ENCODE assay signal across 10 cellular contexts in the genomic region with DNA sequence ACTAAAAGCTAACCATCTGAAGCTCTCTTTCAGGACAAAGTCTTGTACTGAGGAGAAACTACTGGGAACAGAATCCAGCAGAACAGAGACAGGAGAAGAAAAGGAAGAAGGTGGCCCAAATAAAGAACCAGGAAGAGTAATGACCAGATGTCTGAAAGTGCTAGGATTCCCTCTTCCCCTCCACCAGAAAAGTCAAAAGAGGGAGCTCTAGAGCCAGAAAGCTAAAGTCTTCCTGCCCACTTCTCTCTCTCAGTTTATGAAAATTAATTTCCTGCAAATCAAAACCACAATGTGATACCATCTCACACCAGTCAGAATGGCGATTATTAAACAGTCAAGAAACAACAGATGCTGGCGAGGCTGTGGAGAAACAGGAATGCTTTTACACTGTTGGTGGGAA. TPM values are rescaled to one million over a fixed set of nuclear protein-coding genes. Genes with fewer than 3 reads are reported as not detected.
DNase-seq lines count a peak whose midpoint lies in the region; ATAC-seq, FAIRE-seq and TF ChIP-seq lines count a peak whose summit lies in the region.
"Had no signal": no experiment of that assay in that cellular context is flagged by ENCODE, and none has a peak within 500 bp of the region (broad histone marks: within the 10 kb centered on the region; RNA-seq: fewer than 3 reads in every experiment).

No MANE protein-coding gene starts in this region.

- intact Hi-C loops in pancreas (cut with DNase I) = no loop called here

- peaks cover 43% of the 10 kb centered on the region for H3K79me2 ChIP-seq in MM.1S (ENCODE audit: low read length)

- no peaks in the 10 kb centered on the region for H3F3A ChIP-seq in MM.1S (ENCODE audit: insufficient read depth, low read length)

- H3K9me3 ChIP-seq in MM.1S (replicated peaks; ENCODE audit: insufficient read depth, low read length) = no peaks in the 10 kb centered on the region
- no peaks in the 10 kb centered on the region for H3K9me3 ChIP-seq in pancreas

- no peak overlapping the region for H3K9ac ChIP-seq in MM.1S (ENCODE audit: low read length)

- peak in 3 of 4 donors; percentile 31 to 78 (median 51) for ATAC-seq in pancreas
- no peak for ATAC-seq in HG03571 (IDR thresholded peaks at IDR 0.05; ENCODE audit: unreplicated experiment)

- no peaks in the 10 kb centered on the region for H3K9me2 ChIP-seq in MM.1S (replicated peaks; ENCODE audit: insufficient read depth, low read length)

- H3K27ac ChIP-seq in MM.1S (ENCODE audit: low read length) = no peak overlapping the region
- no peak overlapping the region for H3K27ac ChIP-seq in pancreas

- H3K4me2 ChIP-seq in MM.1S (ENCODE audit: low read depth, low read length) = no peak overlapping the region

- TF ChIP-seq CTCF in MM.1S (IDR thresholded peaks at IDR 0.05; ENCODE audit: low read length) (peak; percentile 32), bronchial epithelial cell (IDR thresholded peaks at IDR 0.05; ENCODE audit: insufficient read depth, low read length, severe bottlenecking) (peak; percentile 46), pancreas (IDR thresholded peaks at IDR 0.05) (no peak)

- FAIRE-seq in bronchial epithelial cell (lab: Jason Lieb, UNC) (peak; percentile 70), pancreas (lab: Jason Lieb, UNC) (no peak)

- H2AFZ ChIP-seq in MM.1S (ENCODE audit: low read length) = no peak overlapping the region

- peak; percentile 22 for DNase-seq in NCI-H2196 (lab: John Stamatoyannopoulos, UW; ENCODE audit: unreplicated experiment)
- no peak for DNase-seq in NCI-H2196 treated with DMSO at 0.1 percent for 48 hours (lab: John Stamatoyannopoulos, UW; ENCODE audit: unreplicated experiment)
- no peak for DNase-seq in MM.1S
- peak; percentile 29 for DNase-seq in bronchial epithelial cell (ENCODE audit: low read depth)
- no peak for DNase-seq in pancreas
- DNase-seq in NCI-H1417 (lab: John Stamatoyannopoulos, UW) = no peak
- DNase-seq in activated CD8-positive, alpha-beta memory T cell treated with anti-CD3 and anti-CD28 coated beads for 24 hours = no peak
- DNase-seq: GOT3, NCI-H774 had no signal

- H3K27me3 ChIP-seq in MM.1S (replicated peaks; ENCODE audit: insufficient read depth, low read length) = no peaks in the 10 kb centered on the region
- H3K27me3 ChIP-seq in bronchial epithelial cell (ENCODE audit: control insufficient read depth, insufficient read depth, low read length) = no peaks in the 10 kb centered on the region
- no peaks in the 10 kb centered on the region for H3K27me3 ChIP-seq in pancreas

- WGBS in pancreas, 2 donors = 54 to 61% methylated on average over 2 of the region's 2 CpGs

- H3K4me3 ChIP-seq in MM.1S (ENCODE audit: low read length) = no peak overlapping the region
- H3K4me3 ChIP-seq in bronchial epithelial cell (ENCODE audit: low read depth, low read length) = no peak overlapping the region
- H3K4me3 ChIP-seq in pancreas = no peak overlapping the region

- no peaks in the 10 kb centered on the region for H4K20me1 ChIP-seq in MM.1S (ENCODE audit: insufficient read depth, low read length)

- H3K36me3 ChIP-seq in MM.1S (replicated peaks; ENCODE audit: insufficient read depth, low read length) (no peaks in the 10 kb centered on the region), bronchial epithelial cell (ENCODE audit: control insufficient read depth, insufficient read depth, low read length) (no peaks in the 10 kb centered on the region), pancreas (no peaks in the 10 kb centered on the region)

- H3K4me1 ChIP-seq in MM.1S (ENCODE audit: low read length) = peaks cover 5% of the 10 kb centered on the region; the same call in 1 of the 2 replicates
- H3K4me1 ChIP-seq in pancreas = peaks cover 0 to 12% (median 0%) of the 10 kb centered on the region in 3 donors

RNA-seq across cellular contexts. Expression of a gene that starts 47.2 kb away (rescaled TPM):
- total RNA-seq in bronchial epithelial cell (4.2 and 8.7 TPM in 2 replicates), pancreas (10 to 100 TPM; 10.9 to 25.7 (median 17.1) TPM)
- polyA plus RNA-seq in pancreas = 10 to 100 TPM in 1 of 2 donors, 1 to 10 TPM in 1; 7.0 to 13.1 TPM

Comparison
In these comparisons a context has a peak if more than half of its experiments do, and no peak if none do; other contexts are left out.
1. DNase-seq: peak in NCI-H2196 (single experiment) and bronchial epithelial cell (single experiment); none in NCI-H2196 treated with DMSO at 0.1 percent for 48 hours (single experiment), MM.1S (single experiment), pancreas (0 of 6), NCI-H1417 (0 of 3) and activated CD8-positive, alpha-beta memory T cell treated with anti-CD3 and anti-CD28 coated beads for 24 hours (single experiment).
2. CTCF ChIP-seq: peak in MM.1S (single experiment) and bronchial epithelial cell (single experiment); none in pancreas (0 of 4).